8 cellular contexts compared by ENCODE assay signal in genomic region chr15:89912145-89912673, GRCh38. TPM values are rescaled to one million over a fixed set of nuclear protein-coding genes. Genes with fewer than 3 reads are reported as not detected.
A peak's percentile ranks its signal among the peaks of the same experiment; 100 is the strongest.
DNase-seq lines count a peak whose midpoint lies in the region; ATAC-seq and TF ChIP-seq lines count a peak whose summit lies in the region.

No MANE protein-coding gene starts in this region.

- no peak for ATAC-seq in HG03025 (IDR thresholded peaks at IDR 0.05; ENCODE audit: low FRiP score, unreplicated experiment)

- no peak for TF ChIP-seq POLR2A in testis (IDR thresholded peaks at IDR 0.05)

- TF ChIP-seq RAD21 in liver (IDR thresholded peaks at IDR 0.05), result peak; percentile 14 to 23

- intact Hi-C loops in testis (cut with DNase I; ENCODE audit: low total_unique reads), result no loop called here

- peak; percentile 62 for DNase-seq in DMS53 (lab: John Stamatoyannopoulos, UW)
- DNase-seq in DMS53 treated with DMSO at 0.1 percent for 48 hours (lab: John Stamatoyannopoulos, UW; ENCODE audit: unreplicated experiment), result no peak
- DNase-seq in coronary artery (ENCODE audit: low spot score), result no peak
- DNase-seq in testis, result peak; percentile 41
- no peak for DNase-seq in dedifferentiated amniotic fluid mesenchymal stem cell (ENCODE audit: extremely low spot score)
- no peak for DNase-seq in T-helper 2 cell

- H3K4me3 ChIP-seq in coronary artery (peak overlapping the region; percentile 100), liver (ENCODE audit: low read depth in 1 of 3, low read length in 3 of 3) (peak overlapping the region; percentile 69 to 80 (median 80)), testis (peak overlapping the region; percentile 77 to 84)

- peaks cover 0 to 12% (median 6%) of the 10 kb centered on the region in 4 donors for H3K4me1 ChIP-seq in liver (ENCODE audit: control insufficient read depth in 4 of 4, insufficient read depth in 4 of 4, low read length in 3 of 4)
- H3K4me1 ChIP-seq in testis, result peaks cover 12% of the 10 kb centered on the region

- WGBS in liver, result 7% methylated on average over 36 of the region's 36 CpGs
- WGBS in testis, 2 donors, result 2 to 6% methylated on average over 19 to 36 of the region's 36 CpGs

- H3K36me3 ChIP-seq in liver (ENCODE audit: control insufficient read depth in 4 of 4, insufficient read depth in 3 of 4, low read depth in 1 of 4, low read length in 3 of 4), result peaks cover 0 to 2% (median 0%) of the 10 kb centered on the region in 4 donors
- no peaks in the 10 kb centered on the region for H3K36me3 ChIP-seq in testis (ENCODE audit: low read depth, missing control alignments)

- H3K9me3 ChIP-seq in liver (ENCODE audit: control insufficient read depth in 4 of 4, low read length in 3 of 4) (no peaks in the 10 kb centered on the region), testis (no peaks in the 10 kb centered on the region)

- H3K27me3 ChIP-seq in liver (ENCODE audit: control insufficient read depth in 4 of 4, insufficient read depth in 4 of 4, low read length in 3 of 4) (no peaks in the 10 kb centered on the region), testis (no peaks in the 10 kb centered on the region)

- H3K27ac ChIP-seq in coronary artery (peak overlapping the region; percentile 51 to 91), liver (ENCODE audit: low read depth in 1 of 2, low read length in 2 of 2) (peak overlapping the region in 1 of 2 donors; percentile 25), testis (peak overlapping the region; percentile 40 to 69)

- H3K9ac ChIP-seq in liver (ENCODE audit: low read depth in 1 of 2, low read length in 2 of 2), result peak overlapping the region in 1 of 2 donors; percentile 16

- TF ChIP-seq CTCF in coronary artery (IDR thresholded peaks at IDR 0.05), result no peak
- TF ChIP-seq CTCF in liver (IDR thresholded peaks at IDR 0.05; ENCODE audit: low read depth, low read length, missing input control), result no peak
- TF ChIP-seq CTCF in testis (IDR thresholded peaks at IDR 0.05), result no peak

TF ChIP-seq in liver, 16 proteins besides CTCF, POLR2A, EP300 and RAD21:
- TF ChIP-seq, protein P1, sequence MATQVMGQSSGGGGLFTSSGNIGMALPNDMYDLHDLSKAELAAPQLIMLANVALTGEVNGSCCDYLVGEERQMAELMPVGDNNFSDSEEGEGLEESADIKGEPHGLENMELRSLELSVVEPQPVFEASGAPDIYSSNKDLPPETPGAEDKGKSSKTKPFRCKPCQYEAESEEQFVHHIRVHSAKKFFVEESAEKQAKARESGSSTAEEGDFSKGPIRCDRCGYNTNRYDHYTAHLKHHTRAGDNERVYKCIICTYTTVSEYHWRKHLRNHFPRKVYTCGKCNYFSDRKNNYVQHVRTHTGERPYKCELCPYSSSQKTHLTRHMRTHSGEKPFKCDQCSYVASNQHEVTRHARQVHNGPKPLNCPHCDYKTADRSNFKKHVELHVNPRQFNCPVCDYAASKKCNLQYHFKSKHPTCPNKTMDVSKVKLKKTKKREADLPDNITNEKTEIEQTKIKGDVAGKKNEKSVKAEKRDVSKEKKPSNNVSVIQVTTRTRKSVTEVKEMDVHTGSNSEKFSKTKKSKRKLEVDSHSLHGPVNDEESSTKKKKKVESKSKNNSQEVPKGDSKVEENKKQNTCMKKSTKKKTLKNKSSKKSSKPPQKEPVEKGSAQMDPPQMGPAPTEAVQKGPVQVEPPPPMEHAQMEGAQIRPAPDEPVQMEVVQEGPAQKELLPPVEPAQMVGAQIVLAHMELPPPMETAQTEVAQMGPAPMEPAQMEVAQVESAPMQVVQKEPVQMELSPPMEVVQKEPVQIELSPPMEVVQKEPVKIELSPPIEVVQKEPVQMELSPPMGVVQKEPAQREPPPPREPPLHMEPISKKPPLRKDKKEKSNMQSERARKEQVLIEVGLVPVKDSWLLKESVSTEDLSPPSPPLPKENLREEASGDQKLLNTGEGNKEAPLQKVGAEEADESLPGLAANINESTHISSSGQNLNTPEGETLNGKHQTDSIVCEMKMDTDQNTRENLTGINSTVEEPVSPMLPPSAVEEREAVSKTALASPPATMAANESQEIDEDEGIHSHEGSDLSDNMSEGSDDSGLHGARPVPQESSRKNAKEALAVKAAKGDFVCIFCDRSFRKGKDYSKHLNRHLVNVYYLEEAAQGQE (IDR thresholded peaks at IDR 0.05), result no peak
- TF ChIP-seq FOXA2 (IDR thresholded peaks at IDR 0.05), result no peak
- no peak for TF ChIP-seq TAF1 (conservative IDR thresholded peaks at IDR 0.05)
- TF ChIP-seq HNF4A (conservative IDR thresholded peaks at IDR 0.05), result no peak
- no peak for TF ChIP-seq SP1 (IDR thresholded peaks at IDR 0.05)
- no peak for TF ChIP-seq FOXA1 (IDR thresholded peaks at IDR 0.05)
- TF ChIP-seq EGR1 (IDR thresholded peaks at IDR 0.05; ENCODE audit: low read depth in 2 of 2), result no peak
- TF ChIP-seq GABPA (IDR thresholded peaks at IDR 0.05 in 1 of 2, conservative IDR thresholded peaks at IDR 0.05 in 1 of 2), result no peak
- TF ChIP-seq, protein P2, sequence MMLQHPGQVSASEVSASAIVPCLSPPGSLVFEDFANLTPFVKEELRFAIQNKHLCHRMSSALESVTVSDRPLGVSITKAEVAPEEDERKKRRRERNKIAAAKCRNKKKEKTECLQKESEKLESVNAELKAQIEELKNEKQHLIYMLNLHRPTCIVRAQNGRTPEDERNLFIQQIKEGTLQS (IDR thresholded peaks at IDR 0.05), result no peak
- TF ChIP-seq YY1 (IDR thresholded peaks at IDR 0.05), result no peak
- TF ChIP-seq RXRA (IDR thresholded peaks at IDR 0.05), result no peak
- TF ChIP-seq, protein P3, sequence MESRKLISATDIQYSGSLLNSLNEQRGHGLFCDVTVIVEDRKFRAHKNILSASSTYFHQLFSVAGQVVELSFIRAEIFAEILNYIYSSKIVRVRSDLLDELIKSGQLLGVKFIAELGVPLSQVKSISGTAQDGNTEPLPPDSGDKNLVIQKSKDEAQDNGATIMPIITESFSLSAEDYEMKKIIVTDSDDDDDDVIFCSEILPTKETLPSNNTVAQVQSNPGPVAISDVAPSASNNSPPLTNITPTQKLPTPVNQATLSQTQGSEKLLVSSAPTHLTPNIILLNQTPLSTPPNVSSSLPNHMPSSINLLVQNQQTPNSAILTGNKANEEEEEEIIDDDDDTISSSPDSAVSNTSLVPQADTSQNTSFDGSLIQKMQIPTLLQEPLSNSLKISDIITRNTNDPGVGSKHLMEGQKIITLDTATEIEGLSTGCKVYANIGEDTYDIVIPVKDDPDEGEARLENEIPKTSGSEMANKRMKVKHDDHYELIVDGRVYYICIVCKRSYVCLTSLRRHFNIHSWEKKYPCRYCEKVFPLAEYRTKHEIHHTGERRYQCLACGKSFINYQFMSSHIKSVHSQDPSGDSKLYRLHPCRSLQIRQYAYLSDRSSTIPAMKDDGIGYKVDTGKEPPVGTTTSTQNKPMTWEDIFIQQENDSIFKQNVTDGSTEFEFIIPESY (IDR thresholded peaks at IDR 0.05), result no peak
- TF ChIP-seq JUND (IDR thresholded peaks at IDR 0.05), result no peak
- no peak for TF ChIP-seq HNF4G (IDR thresholded peaks at IDR 0.05)

RNA-seq across cellular contexts. Expression of gene ARPIN, which starts 0.5 kb away (rescaled TPM):
- 1 to 10 TPM; 3.9 to 7.2 TPM for total RNA-seq in liver
- 1 to 10 TPM; 1.6 to 3.2 TPM for polyA plus RNA-seq in liver
- 10 to 100 TPM in 1 of 2 donors, 1 to 10 TPM in 1; 6.6 to 14.3 TPM for total RNA-seq in testis
- polyA plus RNA-seq in testis (ENCODE audit: insufficient read depth, low read depth, low replicate concordance), result 15.9 TPM

RNA-seq across cellular contexts. Expression of gene AP3S2, which starts 18.4 kb away (rescaled TPM):
- total RNA-seq in liver (10 to 100 TPM; 24.1 to 73.5 TPM), testis (10 to 100 TPM; 45.8 to 53.0 TPM)
- polyA plus RNA-seq in liver (10 to 100 TPM in 1 of 2 donors, 1 to 10 TPM in 1; 8.4 to 27.6 TPM), testis (ENCODE audit: insufficient read depth, low read depth, low replicate concordance) (31.9 TPM)

Comparison
In these comparisons a context has a peak if more than half of its experiments do, and no peak if none do; other contexts are left out.
1. DNase-seq: peak in DMS53 (single experiment) and testis (single experiment); none in DMS53 treated with DMSO at 0.1 percent for 48 hours (single experiment), coronary artery (single experiment), dedifferentiated amniotic fluid mesenchymal stem cell (single experiment) and T-helper 2 cell (0 of 5).
2. Peak in every context shown above with its lines, with median percentiles within 50 percentile points of each other: H3K4me3 ChIP-seq.